ENCODE assay signal across 10 cellular contexts in genomic region chr14:21505009-21505553, GRCh38. TPM values are rescaled to one million over a fixed set of nuclear protein-coding genes. Genes with fewer than 3 reads are reported as not detected.
DNase-seq lines count a peak whose midpoint lies in the region; ATAC-seq and TF ChIP-seq lines count a peak whose summit lies in the region.
"Had no signal": no experiment of that assay in that cellular context is flagged by ENCODE, and none has a peak within 500 bp of the region (broad histone marks: within the 10 kb centered on the region; RNA-seq: fewer than 3 reads in every experiment).

No MANE protein-coding gene starts in this region.

- DNase-seq in MCF 10A (ENCODE audit: unreplicated experiment) (no peak), breast epithelium (ENCODE audit: low spot score in 2 of 2) (no peak), caudate nucleus (lab: John Stamatoyannopoulos, UW) (no peak), NCI-H1694 treated with DMSO at 0.1 percent for 48 hours (lab: John Stamatoyannopoulos, UW) (no peak), OCI-LY7 (ENCODE audit: low spot score) (no peak)
- DNase-seq in activated CD4-positive, alpha-beta memory T cell treated with anti-CD3 and anti-CD28 coated beads for 36 hours = peak; percentile 54
- DNase-seq: HCEC 1CT had no signal

- peaks cover 0 to 11% of the 10 kb centered on the region in 2 donors for H3K4me1 ChIP-seq in breast epithelium
- H3K4me1 ChIP-seq in OCI-LY7 (ENCODE audit: insufficient read depth, low read length, poor library complexity, severe bottlenecking) = peaks cover 20% of the 10 kb centered on the region
- H3K4me1 ChIP-seq in gastroesophageal sphincter = peaks cover 0 to 36% (median 9%) of the 10 kb centered on the region in 3 donors

- H3K36me3 ChIP-seq in breast epithelium (no peaks in the 10 kb centered on the region), OCI-LY7 (ENCODE audit: insufficient read depth, low read length) (peaks cover 81% of the 10 kb centered on the region), gastroesophageal sphincter (peaks cover 0 to 44% of the 10 kb centered on the region in 2 donors)

- H3K79me2 ChIP-seq in OCI-LY7 (ENCODE audit: insufficient read depth, low read depth, low read length) = peaks cover 54% of the 10 kb centered on the region

- H3K36me3 Mint-ChIP-seq in MCF 10A (ENCODE audit: insufficient read depth, unreplicated experiment) = peaks cover 43% of the 10 kb centered on the region
- H3K36me3 Mint-ChIP-seq in activated CD4-positive, alpha-beta memory T cell treated with anti-CD3 and anti-CD28 coated beads for 36 hours = peaks cover 34% of the 10 kb centered on the region

- TF ChIP-seq POLR2A in breast epithelium (IDR thresholded peaks at IDR 0.05) (no peak), gastroesophageal sphincter (IDR thresholded peaks at IDR 0.05) (no peak)

- no peak overlapping the region for H2AFZ ChIP-seq in OCI-LY7 (ENCODE audit: low read length)

- no peaks in the 10 kb centered on the region for H3K27me3 Mint-ChIP-seq in MCF 10A (ENCODE audit: insufficient read depth, unreplicated experiment)
- no peaks in the 10 kb centered on the region for H3K27me3 Mint-ChIP-seq in activated CD4-positive, alpha-beta memory T cell treated with anti-CD3 and anti-CD28 coated beads for 36 hours

- no peaks in the 10 kb centered on the region for H3K9me3 Mint-ChIP-seq in MCF 10A (ENCODE audit: unreplicated experiment)
- no peaks in the 10 kb centered on the region for H3K9me3 Mint-ChIP-seq in activated CD4-positive, alpha-beta memory T cell treated with anti-CD3 and anti-CD28 coated beads for 36 hours

- POLR2A ChIA-PET in MCF 10A (lab: Yijun Ruan, JAX) (interaction anchor here (1.4 kb wide), 1 partner anchor 10 kb away, joined by 5 read pairs; no protein-coding TSS in a partner anchor), OCI-LY7 (lab: Charles Lee) (interaction anchor here (0.6 to 0.9 kb wide), 3 partner anchors 22 to 65 kb away, joined by 3 read pairs; no protein-coding TSS in a partner anchor)
- POLR2A ChIA-PET in activated CD4-positive, alpha-beta memory T cell treated with anti-CD3 and anti-CD28 coated beads for 36 hours (lab: Charles Lee) = no interaction called here

- intact Hi-C loops in MCF 10A (cut with micrococcal nuclease) (no loop called here), breast epithelium (cut with DNase I; ENCODE audit: low total_unique reads) (no loop called here), OCI-LY7 (cut with micrococcal nuclease; ENCODE audit: unreplicated experiment) (no loop called here)
- intact Hi-C loops in activated CD4-positive, alpha-beta memory T cell treated with anti-CD3 and anti-CD28 coated beads for 36 hours (cut with micrococcal nuclease) = no loop called here

- no peaks in the 10 kb centered on the region for H3K9me2 ChIP-seq in OCI-LY7 (ENCODE audit: insufficient read depth, low read length)

- H3K27me3 ChIP-seq in breast epithelium = no peaks in the 10 kb centered on the region
- H3K27me3 ChIP-seq in gastroesophageal sphincter = no peaks in the 10 kb centered on the region
- H3K27me3 ChIP-seq: neutrophil had no signal

- H3K4me2 ChIP-seq in OCI-LY7 (ENCODE audit: low read length) = no peak overlapping the region

- no peak for TF ChIP-seq EP300 in gastroesophageal sphincter (IDR thresholded peaks at IDR 0.05)

- no peaks in the 10 kb centered on the region for H3K9me3 ChIP-seq in breast epithelium
- no peaks in the 10 kb centered on the region for H3K9me3 ChIP-seq in OCI-LY7 (ENCODE audit: low read length)
- H3K9me3 ChIP-seq in gastroesophageal sphincter = no peaks in the 10 kb centered on the region
- H3K9me3 ChIP-seq: neutrophil had no signal

- no peak for TF ChIP-seq CTCF in MCF 10A (IDR thresholded peaks at IDR 0.05; ENCODE audit: unreplicated experiment)
- TF ChIP-seq CTCF in breast epithelium (IDR thresholded peaks at IDR 0.05) = no peak
- TF ChIP-seq CTCF in OCI-LY7 (conservative IDR thresholded peaks at IDR 0.05; ENCODE audit: low read length) = no peak
- no peak for TF ChIP-seq CTCF in gastroesophageal sphincter (IDR thresholded peaks at IDR 0.05)

- peaks cover 11% of the 10 kb centered on the region for H3K4me1 Mint-ChIP-seq in MCF 10A (ENCODE audit: insufficient read depth, unreplicated experiment)
- peaks cover 51% of the 10 kb centered on the region for H3K4me1 Mint-ChIP-seq in activated CD4-positive, alpha-beta memory T cell treated with anti-CD3 and anti-CD28 coated beads for 36 hours (ENCODE audit: low read depth)

- BruUV-seq in MCF 10A (replicated peaks; lab: Mats Ljungman, UMichigan) = no TSS peak
- no TSS peak for BruUV-seq in OCI-LY7 (replicated peaks; lab: Mats Ljungman, UMichigan)

- H4K20me1 ChIP-seq in OCI-LY7 (ENCODE audit: insufficient read depth, low read length) = no peaks in the 10 kb centered on the region

- no peak overlapping the region for H3K4me3 Mint-ChIP-seq in MCF 10A (ENCODE audit: unreplicated experiment)
- no peak overlapping the region for H3K4me3 Mint-ChIP-seq in activated CD4-positive, alpha-beta memory T cell treated with anti-CD3 and anti-CD28 coated beads for 36 hours

- H3K27ac Mint-ChIP-seq in MCF 10A (ENCODE audit: low read depth, unreplicated experiment) = peak overlapping the region; percentile 12
- H3K27ac Mint-ChIP-seq in activated CD4-positive, alpha-beta memory T cell treated with anti-CD3 and anti-CD28 coated beads for 36 hours = peak overlapping the region; percentile 67

- H3K4me3 ChIP-seq in breast epithelium (no peak overlapping the region), OCI-LY7 (ENCODE audit: low read depth, low read length, poor library complexity, severe bottlenecking) (no peak overlapping the region), gastroesophageal sphincter (no peak overlapping the region)

- CTCF ChIA-PET in MCF 10A (lab: Yijun Ruan, JAX) = interaction anchor here (0.6 to 1.9 kb wide), 2 partner anchors 28 to 83 kb away, joined by 4 read pairs; partner anchors contain the start of genes RAB2B and TOX4
- CTCF ChIA-PET in activated CD4-positive, alpha-beta memory T cell treated with anti-CD3 and anti-CD28 coated beads for 36 hours (lab: Charles Lee) = interaction anchor here (0.9 to 1.7 kb wide), 2 partner anchors 27 to 49 kb away, joined by 3 to 12 read pairs; partner anchors contain the start of genes CHD8 and TOX4
- CTCF ChIA-PET in OCI-LY7 (lab: Charles Lee; ENCODE audit: unreplicated experiment) = interaction anchor here (0.5 kb wide), 1 partner anchor 22 kb away, joined by 3 read pairs; no protein-coding TSS in a partner anchor

- H3K27ac ChIP-seq in breast epithelium = no peak overlapping the region
- H3K27ac ChIP-seq in caudate nucleus (ENCODE audit: low read depth, low read length) = no peak overlapping the region
- no peak overlapping the region for H3K27ac ChIP-seq in OCI-LY7 (ENCODE audit: low read depth, low read length, poor library complexity, severe bottlenecking)
- H3K27ac ChIP-seq in gastroesophageal sphincter = no peak overlapping the region
- H3K27ac ChIP-seq: neutrophil had no signal

- ATAC-seq in HG02938 (IDR thresholded peaks at IDR 0.05; ENCODE audit: unreplicated experiment) (peak; percentile 77), gastroesophageal sphincter (no peak)

RNA-seq across cellular contexts. Expression of gene METTL3, which starts 6.1 kb away (rescaled TPM):
- total RNA-seq in MCF 10A (2022) (36.4 and 46.7 TPM in 2 replicates), breast epithelium (10 to 100 TPM; 51.4 to 79.6 (median 79.6) TPM), OCI-LY7 (2022) (101 and 105 TPM in 2 replicates), gastroesophageal sphincter (10 to 100 TPM; 31.9 to 73.0 (median 48.6) TPM)
- 10 to 100 TPM; 64.1 TPM for total RNA-seq in activated CD4-positive, alpha-beta memory T cell treated with anti-CD3 and anti-CD28 coated beads for 36 hours
- 118 and 145 TPM in 2 replicates for total RNA-seq in OCI-LY7 (2014; rRNA removed; shearing (Covaris generic))

RNA-seq across cellular contexts. Expression of gene SALL2, which starts 21.1 kb away (rescaled TPM):
- total RNA-seq in MCF 10A (2022) (0.05 and 0.09 TPM in 2 replicates), breast epithelium (10 to 100 TPM in 2 of 3 donors, 1 to 10 TPM in 1; 3.0 to 11.8 (median 10.7) TPM), OCI-LY7 (2022) (12.9 and 15.9 TPM in 2 replicates), gastroesophageal sphincter (10 to 100 TPM; 14.7 to 23.8 (median 21.8) TPM)
- 1 to 10 TPM; 4.4 to 4.8 TPM for total RNA-seq in activated CD4-positive, alpha-beta memory T cell treated with anti-CD3 and anti-CD28 coated beads for 36 hours
- total RNA-seq in OCI-LY7 (2014; rRNA removed; shearing (Covaris generic)) = 7.9 and 8.2 TPM in 2 replicates

RNA-seq across cellular contexts. Expression of gene TOX4, which starts 28.1 kb away (rescaled TPM):
- 84.1 and 105 TPM in 2 replicates for total RNA-seq in MCF 10A (2022)
- total RNA-seq in breast epithelium = 10 to 100 TPM; 38.0 to 55.2 (median 52.1) TPM
- 10 to 100 TPM; 66.1 to 67.5 TPM for total RNA-seq in activated CD4-positive, alpha-beta memory T cell treated with anti-CD3 and anti-CD28 coated beads for 36 hours
- 17.6 and 26.1 TPM in 2 replicates for total RNA-seq in OCI-LY7 (2014; rRNA removed; shearing (Covaris generic))
- 56.2 and 65.4 TPM in 2 replicates for total RNA-seq in OCI-LY7 (2022)
- 10 to 100 TPM; 39.8 to 82.4 (median 62.3) TPM for total RNA-seq in gastroesophageal sphincter

RNA-seq across cellular contexts. Expression of gene RAB2B, which starts 28.3 kb away (rescaled TPM):
- total RNA-seq in MCF 10A (2022) (22.8 and 23.3 TPM in 2 replicates), breast epithelium (10 to 100 TPM; 26.9 to 28.5 (median 27.5) TPM), OCI-LY7 (2022) (18.7 and 24.2 TPM in 2 replicates), gastroesophageal sphincter (10 to 100 TPM; 28.3 to 44.8 (median 29.7) TPM)
- 10 to 100 TPM; 21.2 to 23.6 TPM for total RNA-seq in activated CD4-positive, alpha-beta memory T cell treated with anti-CD3 and anti-CD28 coated beads for 36 hours
- total RNA-seq in OCI-LY7 (2014; rRNA removed; shearing (Covaris generic)) = 14.4 and 14.5 TPM in 2 replicates

RNA-seq across cellular contexts. Expression of gene CHD8, which starts 49.2 kb away (rescaled TPM):
- total RNA-seq in MCF 10A (2022) (70.7 and 78.1 TPM in 2 replicates), breast epithelium (10 to 100 TPM; 53.8 to 81.4 (median 72.4) TPM), OCI-LY7 (2022) (115 and 124 TPM in 2 replicates), gastroesophageal sphincter (10 to 100 TPM; 47.4 to 59.0 (median 53.3) TPM)
- total RNA-seq in activated CD4-positive, alpha-beta memory T cell treated with anti-CD3 and anti-CD28 coated beads for 36 hours = 10 to 100 TPM; 80.1 to 87.7 TPM
- total RNA-seq in OCI-LY7 (2014; rRNA removed; shearing (Covaris generic)) = 64.1 and 69.2 TPM in 2 replicates
